In the genomic region with DNA sequence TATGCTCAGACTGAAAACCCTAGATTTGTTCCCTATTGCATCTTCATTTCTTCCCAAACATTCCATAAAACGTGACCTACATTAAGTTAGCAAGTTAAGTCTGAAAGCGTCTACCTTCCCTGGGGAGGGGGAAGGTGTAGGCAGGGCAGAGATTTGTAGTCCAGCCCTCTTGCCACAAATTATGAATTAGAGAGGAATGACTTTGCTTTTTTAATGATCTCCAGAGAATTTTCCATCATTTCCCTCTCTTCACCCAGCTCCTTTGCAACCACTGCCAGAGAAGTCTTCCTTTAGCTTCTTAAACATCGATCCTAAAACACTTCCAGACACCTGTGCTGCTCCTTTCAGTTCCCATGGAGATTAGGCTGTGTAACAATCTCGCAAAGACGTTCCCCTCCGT, we compare ENCODE assay signal across 8 cellular contexts. TPM values are rescaled to one million over a fixed set of nuclear protein-coding genes. Genes with fewer than 3 reads are reported as not detected.
DNase-seq lines count a peak whose midpoint lies in the region; ATAC-seq and TF ChIP-seq lines count a peak whose summit lies in the region.

No MANE protein-coding gene starts in this region.

- H3K4ac ChIP-seq in IMR-90 (ENCODE audit: low read depth, low read length) = peak overlapping the region; percentile 34

- H2BK5ac ChIP-seq in IMR-90 (ENCODE audit: low read depth, low read length, poor library complexity, severe bottlenecking) = no peak overlapping the region

- H3K36me3 Mint-ChIP-seq in central memory CD8-positive, alpha-beta T cell (ENCODE audit: insufficient read depth) = peaks cover 25% of the 10 kb centered on the region
- peaks cover 6 to 9% of the 10 kb centered on the region in 2 donors for H3K36me3 Mint-ChIP-seq in naive B cell

- peak overlapping the region; percentile 99 for H3K4me3 Mint-ChIP-seq in central memory CD8-positive, alpha-beta T cell
- H3K4me3 Mint-ChIP-seq in naive B cell = peak overlapping the region; percentile 96 to 100 (median 98)

- POLR2A ChIA-PET in IMR-90 (lab: Charles Lee; ENCODE audit: unreplicated experiment) = no interaction called here

- 61% methylated on average over 4 of the region's 6 CpGs; no CpG with 5 or more reads in 1 of the 2 experiments for WGBS in IMR-90 (ENCODE audit: extremely low coverage in 2 of 2, insufficient read length in 1 of 2), 2 experiments

- H3K27me3 ChIP-seq in IMR-90 (ENCODE audit: control insufficient read depth, insufficient read depth, low read length) = no peaks in the 10 kb centered on the region

- H3K9ac ChIP-seq in IMR-90 (ENCODE audit: low read depth, low read length) = peak overlapping the region; percentile 71

- H2BK20ac ChIP-seq in IMR-90 (ENCODE audit: low read depth, low read length) = no peak overlapping the region

- H4K5ac ChIP-seq in IMR-90 (ENCODE audit: low read depth, low read length) = peak overlapping the region; percentile 15; the same call in 1 of the 2 replicates

- ATAC-seq in IMR-90 (ENCODE audit: low read depth) (no peak), naive B cell (ENCODE audit: low read depth in 2 of 2) (no peak), GM18870 (IDR thresholded peaks at IDR 0.05; ENCODE audit: unreplicated experiment) (no peak), HG02840 (IDR thresholded peaks at IDR 0.05; ENCODE audit: low FRiP score, unreplicated experiment) (no peak)
- ATAC-seq in central memory CD8-positive, alpha-beta T cell (replicated peaks; ENCODE audit: extremely low read depth, poor library complexity, severe bottlenecking) = no peak

- peaks cover 58% of the 10 kb centered on the region for H3K4me1 Mint-ChIP-seq in central memory CD8-positive, alpha-beta T cell
- peaks cover 55 to 81% (median 65%) of the 10 kb centered on the region in 3 donors for H3K4me1 Mint-ChIP-seq in naive B cell

- no peak for TF ChIP-seq POLR2A in IMR-90 (IDR thresholded peaks at IDR 0.05; ENCODE audit: low read depth, low read length)

- H3K4me2 ChIP-seq in IMR-90 (ENCODE audit: low read depth, low read length) = peak overlapping the region; percentile 83

- no TSS peak for BruUV-seq in IMR-90 (replicated peaks; lab: Mats Ljungman, UMichigan)

- H3K79me1 ChIP-seq in IMR-90 (ENCODE audit: low read depth in 1 of 2, low read length in 2 of 2) = peaks cover 38 to 51% of the 10 kb centered on the region in 2 experiments

- H3K4me1 ChIP-seq in IMR-90 (ENCODE audit: control insufficient read depth, insufficient read depth, low read length) = peaks cover 8% of the 10 kb centered on the region

- H3K14ac ChIP-seq in IMR-90 (replicated peaks; ENCODE audit: low read depth, low read length) = no peak overlapping the region

- no peak overlapping the region for H3K56ac ChIP-seq in IMR-90 (ENCODE audit: extremely low read depth, insufficient read depth, low read length)

- no peak for TF ChIP-seq CTCF in AG10803 (conservative IDR thresholded peaks at IDR 0.05; ENCODE audit: low read length)
- no peak for TF ChIP-seq CTCF in IMR-90 (conservative IDR thresholded peaks at IDR 0.05; ENCODE audit: low read depth, low read length)

- in situ Hi-C loops in IMR-90 (cut with MboI; ENCODE audit: low sequenced_read_pairs) = no loop called here

- no peak for DNase-seq in AG10803 (ENCODE audit: low read depth)
- DNase-seq in IMR-90 = no peak
- no peak for DNase-seq in central memory CD8-positive, alpha-beta T cell (ENCODE audit: low spot score in 2 of 2)
- no peak for DNase-seq in naive B cell
- DNase-seq in SK-N-DZ (ENCODE audit: low spot score) = no peak
- no peak for DNase-seq in NOMO-1 treated with DMSO at 0.1 percent for 48 hours (lab: John Stamatoyannopoulos, UW; ENCODE audit: unreplicated experiment)

- H2BK15ac ChIP-seq in IMR-90 (ENCODE audit: low read depth, low read length) = no peak overlapping the region

- no peak overlapping the region for H3K27ac ChIP-seq in IMR-90 (ENCODE audit: insufficient read depth, low read length)

- no peak overlapping the region for H4K91ac ChIP-seq in IMR-90 (ENCODE audit: insufficient read depth, low read depth, low read length)

- peak overlapping the region; percentile 90 to 94; a peak in 3 of 4 replicates for H4K8ac ChIP-seq in IMR-90 (ENCODE audit: low read depth in 2 of 2, low read length in 2 of 2)

- H3K9me3 Mint-ChIP-seq in central memory CD8-positive, alpha-beta T cell = no peaks in the 10 kb centered on the region
- H3K9me3 Mint-ChIP-seq in naive B cell = no peaks in the 10 kb centered on the region

- CTCF ChIA-PET in IMR-90 (lab: Yijun Ruan, JAX) = no interaction called here

- peaks cover 14% of the 10 kb centered on the region; the same call in 1 of the 2 replicates for H4K20me1 ChIP-seq in IMR-90 (ENCODE audit: insufficient read depth, low read length)

- H2BK120ac ChIP-seq in IMR-90 (ENCODE audit: low read depth, low read length) = no peak overlapping the region; the same call in 1 of the 2 replicates

- H2AK9ac ChIP-seq in IMR-90 (replicated peaks; ENCODE audit: low read depth, low read length, poor library complexity) = peak overlapping the region; percentile 10

- H3K9me1 ChIP-seq in IMR-90 (ENCODE audit: insufficient read depth, low read length) = peaks cover 13% of the 10 kb centered on the region; the same call in 1 of the 2 replicates

- dilution Hi-C loops in IMR-90 (cut with HindIII; ENCODE audit: low sequenced_read_pairs, unreplicated experiment) = no loop called here

- peak overlapping the region; percentile 17 for H2AFZ ChIP-seq in IMR-90 (replicated peaks; ENCODE audit: low read length, poor library complexity)

- intact Hi-C loops in IMR-90 (cut with micrococcal nuclease) = loop anchor here (5.0 kb wide), 1 partner anchor 143 kb away; the partner anchor contains the start of gene STEAP3

- H3K4me3 ChIP-seq in AG10803 (ENCODE audit: low read length) (peak overlapping the region; percentile 97), IMR-90 (ENCODE audit: insufficient read depth, low read depth, low read length) (peak overlapping the region; percentile 59)

- no peak overlapping the region for H3K18ac ChIP-seq in IMR-90 (ENCODE audit: low read depth, low read length)

- H3K23ac ChIP-seq in IMR-90 (ENCODE audit: low read depth, low read length) = 0 out of 2 replicates have a peak overlapping the region, but pooled peaks have one; percentile 10

- no peaks in the 10 kb centered on the region for H3K9me3 ChIP-seq in IMR-90 (ENCODE audit: control insufficient read depth, insufficient read depth, low read length)

- TF ChIP-seq RAD21 in IMR-90 (IDR thresholded peaks at IDR 0.05; ENCODE audit: low read length) = no peak

- no peaks in the 10 kb centered on the region for H3K27me3 Mint-ChIP-seq in central memory CD8-positive, alpha-beta T cell
- H3K27me3 Mint-ChIP-seq in naive B cell = no peaks in the 10 kb centered on the region

- peak overlapping the region; percentile 6; the same call in 1 of the 2 replicates for H2AK5ac ChIP-seq in IMR-90 (ENCODE audit: low read depth, low read length)

- H3K27ac Mint-ChIP-seq in central memory CD8-positive, alpha-beta T cell (ENCODE audit: low read depth) = peak overlapping the region; percentile 90
- H3K27ac Mint-ChIP-seq in naive B cell = peak overlapping the region; percentile 37 to 99 (median 96)

- H3K36me3 ChIP-seq in IMR-90 (ENCODE audit: control insufficient read depth, insufficient read depth, low read length) = peaks cover 10% of the 10 kb centered on the region

TF ChIP-seq in IMR-90, 13 proteins besides CTCF, POLR2A, EP300 and RAD21 (continues in another document):
- TF ChIP-seq, protein P1, sequence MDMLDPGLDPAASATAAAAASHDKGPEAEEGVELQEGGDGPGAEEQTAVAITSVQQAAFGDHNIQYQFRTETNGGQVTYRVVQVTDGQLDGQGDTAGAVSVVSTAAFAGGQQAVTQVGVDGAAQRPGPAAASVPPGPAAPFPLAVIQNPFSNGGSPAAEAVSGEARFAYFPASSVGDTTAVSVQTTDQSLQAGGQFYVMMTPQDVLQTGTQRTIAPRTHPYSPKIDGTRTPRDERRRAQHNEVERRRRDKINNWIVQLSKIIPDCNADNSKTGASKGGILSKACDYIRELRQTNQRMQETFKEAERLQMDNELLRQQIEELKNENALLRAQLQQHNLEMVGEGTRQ (IDR thresholded peaks at IDR 0.05; ENCODE audit: low read depth, low read length) = no peak
- no peak for TF ChIP-seq MXI1 (IDR thresholded peaks at IDR 0.05; ENCODE audit: borderline replicate concordance, low read depth, low read length)
- TF ChIP-seq NFE2L2 (IDR thresholded peaks at IDR 0.05; ENCODE audit: low read depth, low read length) = no peak
- no peak for TF ChIP-seq RFX5 (IDR thresholded peaks at IDR 0.05; ENCODE audit: low read depth, low read length)
- TF ChIP-seq CHD1 (IDR thresholded peaks at IDR 0.05; ENCODE audit: low read depth, low read length) = no peak
- TF ChIP-seq, protein P2, sequence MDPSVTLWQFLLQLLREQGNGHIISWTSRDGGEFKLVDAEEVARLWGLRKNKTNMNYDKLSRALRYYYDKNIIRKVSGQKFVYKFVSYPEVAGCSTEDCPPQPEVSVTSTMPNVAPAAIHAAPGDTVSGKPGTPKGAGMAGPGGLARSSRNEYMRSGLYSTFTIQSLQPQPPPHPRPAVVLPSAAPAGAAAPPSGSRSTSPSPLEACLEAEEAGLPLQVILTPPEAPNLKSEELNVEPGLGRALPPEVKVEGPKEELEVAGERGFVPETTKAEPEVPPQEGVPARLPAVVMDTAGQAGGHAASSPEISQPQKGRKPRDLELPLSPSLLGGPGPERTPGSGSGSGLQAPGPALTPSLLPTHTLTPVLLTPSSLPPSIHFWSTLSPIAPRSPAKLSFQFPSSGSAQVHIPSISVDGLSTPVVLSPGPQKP (IDR thresholded peaks at IDR 0.05; ENCODE audit: borderline replicate concordance, low read depth, low read length) = no peak
- TF ChIP-seq BHLHE40 (IDR thresholded peaks at IDR 0.05; ENCODE audit: low read depth, low read length) = no peak
- no peak for TF ChIP-seq CEBPB (IDR thresholded peaks at IDR 0.05; ENCODE audit: low read depth, low read length)
- TF ChIP-seq FOS (IDR thresholded peaks at IDR 0.05; ENCODE audit: low read depth, low read length) = no peak
- no peak for TF ChIP-seq MAZ (IDR thresholded peaks at IDR 0.05; ENCODE audit: borderline replicate concordance, low read depth, low read length)

RNA-seq across cellular contexts. Expression of gene C2orf76, which starts 1.2 kb away (rescaled TPM):
- total RNA-seq in IMR-90 (2012; rRNA removed) = 9.7 and 10.6 TPM in 2 replicates
- polyA plus RNA-seq in IMR-90 (2012; rRNA removed) (8.9 and 12.6 TPM in 2 replicates), naive B cell (ENCODE audit: low read depth in 6 of 6) (10 to 100 TPM; 19.2 to 29.0 (median 25.2) TPM)
- polyA plus RNA-seq in IMR-90 (2012; cell fraction: cytosol; rRNA removed) = 1.6 and 2.5 TPM in 2 replicates
- 0.42 and 3.5 TPM in 2 replicates for polyA plus RNA-seq in IMR-90 (2012; cell fraction: nucleus; rRNA removed; ENCODE audit: low replicate concordance)
- 12.9 and 16.5 TPM in 2 replicates for polyA plus RNA-seq in SK-N-DZ (2014; cell fraction: cytosol; rRNA removed)
- 12.0 and 12.5 TPM in 2 replicates for polyA plus RNA-seq in SK-N-DZ (2014; cell fraction: nucleus; rRNA removed)

RNA-seq across cellular contexts. Expression of gene DBI, which starts 1.3 kb away (rescaled TPM):
- 42.5 and 69.7 TPM in 2 replicates for total RNA-seq in IMR-90 (2012; rRNA removed)
- polyA plus RNA-seq in IMR-90 (2012; rRNA removed) = 243 and 278 TPM in 2 replicates
- polyA plus RNA-seq in IMR-90 (2012; cell fraction: cytosol; rRNA removed) = 47.9 and 61.2 TPM in 2 replicates
- polyA plus RNA-seq in IMR-90 (2012; cell fraction: nucleus; rRNA removed; ENCODE audit: low replicate concordance) = 17.8 and 65.1 TPM in 2 replicates
- 100 to 1,000 TPM; 567 to 670 (median 595) TPM for polyA plus RNA-seq in naive B cell (ENCODE audit: low read depth in 6 of 6)
- polyA plus RNA-seq in SK-N-DZ (2014; cell fraction: cytosol; rRNA removed) = 112 and 138 TPM in 2 replicates
- polyA plus RNA-seq in SK-N-DZ (2014; cell fraction: nucleus; rRNA removed) = 80.1 and 83.4 TPM in 2 replicates
